8 cellular contexts compared by ENCODE assay signal in the genomic region with DNA sequence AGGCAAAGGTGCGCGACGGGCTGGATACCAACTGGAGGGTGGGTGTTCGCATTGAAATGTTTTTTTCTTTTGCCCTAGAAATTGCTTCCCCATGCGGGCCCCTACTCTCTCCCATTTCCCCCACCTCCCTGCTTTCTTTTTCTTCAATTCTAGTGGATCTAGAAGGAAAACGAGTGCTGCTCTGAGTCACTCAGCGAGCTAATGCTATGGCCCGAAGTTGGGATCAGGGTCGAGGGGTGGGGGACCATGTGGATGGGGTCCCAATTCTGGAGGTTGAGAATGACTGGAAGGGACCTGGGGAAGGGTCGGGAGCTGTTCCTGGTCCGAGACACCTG.
DNase-seq lines count a peak whose midpoint lies in the region; ATAC-seq and TF ChIP-seq lines count a peak whose summit lies in the region.
"Had no signal": no experiment of that assay in that cellular context is flagged by ENCODE, and none has a peak within 500 bp of the region (broad histone marks: within the 10 kb centered on the region; RNA-seq: fewer than 3 reads in every experiment).

No MANE protein-coding gene starts in this region.

- H3K79me2 ChIP-seq in Karpas-422 (ENCODE audit: low read length) = no peaks in the 10 kb centered on the region

- peaks cover 22% of the 10 kb centered on the region for H3K27me3 ChIP-seq in HUES64 (ENCODE audit: insufficient read depth, low read length)
- peaks cover 19 to 73% of the 10 kb centered on the region in 2 donors for H3K27me3 ChIP-seq in left lung
- H3K27me3 ChIP-seq in testis = no peaks in the 10 kb centered on the region
- H3K27me3 ChIP-seq in Karpas-422 (ENCODE audit: low read length) = no peaks in the 10 kb centered on the region
- peaks cover 24% of the 10 kb centered on the region for H3K27me3 ChIP-seq in CD8-positive, alpha-beta memory T cell (ENCODE audit: insufficient read depth, low read length, poor library complexity, severe bottlenecking)

- no peak overlapping the region for H2AFZ ChIP-seq in Karpas-422 (ENCODE audit: low read length)

- H3K4me3 ChIP-seq in HUES64 (ENCODE audit: low read length) (peak overlapping the region; percentile 99), choroid plexus epithelial cell (ENCODE audit: low read depth, low read length) (peak overlapping the region; percentile 57), left lung (peak overlapping the region; percentile 38 to 42), testis (peak overlapping the region; percentile 27 to 50), Karpas-422 (ENCODE audit: low read length) (no peak overlapping the region)
- H3K4me3 ChIP-seq in CD8-positive, alpha-beta memory T cell (ENCODE audit: low read length) = no peak overlapping the region

- H3K27ac Mint-ChIP-seq in CD8-positive, alpha-beta memory T cell = no peak overlapping the region

- POLR2A ChIA-PET in CD8-positive, alpha-beta memory T cell (lab: Charles Lee) = no interaction called here

- intact Hi-C loops in left lung (cut with DNase I) = no loop called here
- intact Hi-C loops in testis (cut with DNase I; ENCODE audit: low total_unique reads) = no loop called here

- H3K9ac ChIP-seq in HUES64 (ENCODE audit: low read depth, low read length) (peak overlapping the region; percentile 92), Karpas-422 (ENCODE audit: low read length) (no peak overlapping the region)

- H3K36me3 ChIP-seq in HUES64 (ENCODE audit: insufficient read depth, low read length) (peaks cover 14% of the 10 kb centered on the region), left lung (no peaks in the 10 kb centered on the region), testis (ENCODE audit: low read depth, missing control alignments) (no peaks in the 10 kb centered on the region), Karpas-422 (ENCODE audit: insufficient read depth, low read length) (no peaks in the 10 kb centered on the region)
- no peaks in the 10 kb centered on the region for H3K36me3 ChIP-seq in CD8-positive, alpha-beta memory T cell (ENCODE audit: insufficient read depth, low read length)

- H3K36me3 Mint-ChIP-seq in CD8-positive, alpha-beta memory T cell = peaks cover 0 to 2% (median 0%) of the 10 kb centered on the region in 3 donors

- H3K27ac ChIP-seq in HUES64 (ENCODE audit: low read depth, low read length) (peak overlapping the region; percentile 92), left lung (peak overlapping the region in 1 of 2 donors; percentile 39), testis (no peak overlapping the region), Karpas-422 (ENCODE audit: low read length) (no peak overlapping the region)
- H3K27ac ChIP-seq in CD8-positive, alpha-beta memory T cell (ENCODE audit: low read depth, low read length) = no peak overlapping the region

- H3K4me1 ChIP-seq in HUES64 (ENCODE audit: insufficient read depth, low read length) = peaks cover 23% of the 10 kb centered on the region
- H3K4me1 ChIP-seq in left lung = peaks cover 5 to 41% of the 10 kb centered on the region in 2 donors
- H3K4me1 ChIP-seq in testis = peaks cover 13% of the 10 kb centered on the region
- no peaks in the 10 kb centered on the region for H3K4me1 ChIP-seq in Karpas-422 (ENCODE audit: low read length)
- peaks cover 7% of the 10 kb centered on the region for H3K4me1 ChIP-seq in CD8-positive, alpha-beta memory T cell (ENCODE audit: insufficient read depth, low read length)

- ATAC-seq in left lung (peak; percentile 9), HG03460 (IDR thresholded peaks at IDR 0.05; ENCODE audit: unreplicated experiment) (no peak)

- H3K4me2 ChIP-seq in Karpas-422 (ENCODE audit: low read depth, low read length, poor library complexity, severe bottlenecking) = no peak overlapping the region

- H3K9me3 ChIP-seq in HUES64 (ENCODE audit: insufficient read depth, low read depth, low read length) (no peaks in the 10 kb centered on the region), left lung (no peaks in the 10 kb centered on the region), testis (no peaks in the 10 kb centered on the region), Karpas-422 (ENCODE audit: low read length) (no peaks in the 10 kb centered on the region)
- no peaks in the 10 kb centered on the region for H3K9me3 ChIP-seq in CD8-positive, alpha-beta memory T cell (ENCODE audit: low read length)

- WGBS in HUES64 = under 1% methylated on average over 11 of the region's 11 CpGs
- WGBS in testis, 2 donors = 2 to 5% methylated on average over 11 of the region's 11 CpGs

- CTCF ChIA-PET in CD8-positive, alpha-beta memory T cell (lab: Charles Lee) = no interaction called here

- no peaks in the 10 kb centered on the region for H4K20me1 ChIP-seq in Karpas-422 (ENCODE audit: insufficient read depth, low read depth, low read length)

- H3K4me1 Mint-ChIP-seq in CD8-positive, alpha-beta memory T cell = peaks cover 7 to 27% (median 15%) of the 10 kb centered on the region in 3 donors

- peaks cover 45 to 71% of the 10 kb centered on the region in 2 donors for H3K27me3 Mint-ChIP-seq in CD8-positive, alpha-beta memory T cell

- H3K4me3 Mint-ChIP-seq in CD8-positive, alpha-beta memory T cell = peak overlapping the region in 1 of 7 donors; percentile 28
- H3K4me3 Mint-ChIP-seq: activated T-cell treated with anti-CD3 and anti-CD28 coated beads, Interleukin-2, amount 50 U/mL, for 4 hours had no signal

- H3K9me2 ChIP-seq in Karpas-422 (replicated peaks; ENCODE audit: insufficient read depth, low read length) = no peaks in the 10 kb centered on the region

- peaks cover 0 to 4% (median 0%) of the 10 kb centered on the region in 5 donors for H3K9me3 Mint-ChIP-seq in CD8-positive, alpha-beta memory T cell
- H3K9me3 Mint-ChIP-seq: activated T-cell treated with anti-CD3 and anti-CD28 coated beads, Interleukin-2, amount 50 U/mL, for 4 hours had no signal

- TF ChIP-seq CTCF in choroid plexus epithelial cell (conservative IDR thresholded peaks at IDR 0.05; ENCODE audit: low read depth, low read length) = no peak
- TF ChIP-seq CTCF in left lung (IDR thresholded peaks at IDR 0.05) = no peak
- TF ChIP-seq CTCF in testis (IDR thresholded peaks at IDR 0.05) = no peak

- no peak for TF ChIP-seq POLR2A in testis (IDR thresholded peaks at IDR 0.05)

- DNase-seq in choroid plexus epithelial cell (ENCODE audit: low read depth) (no peak), left lung (no peak), testis (no peak), Karpas-422 (no peak)
- DNase-seq in CD8-positive, alpha-beta memory T cell = no peak
- DNase-seq: activated T-cell treated with anti-CD3 and anti-CD28 coated beads, Interleukin-2, amount 50 U/mL, for 4 hours had no signal

Comparison
In these comparisons a context has a peak if more than half of its experiments do, and no peak if none do; other contexts are left out.
1. H3K4me3 ChIP-seq: peak in HUES64 (single experiment), choroid plexus epithelial cell (single experiment), left lung (2 of 2) and testis (2 of 2); none in Karpas-422 (single experiment) and CD8-positive, alpha-beta memory T cell (single experiment).